In the genomic region with DNA sequence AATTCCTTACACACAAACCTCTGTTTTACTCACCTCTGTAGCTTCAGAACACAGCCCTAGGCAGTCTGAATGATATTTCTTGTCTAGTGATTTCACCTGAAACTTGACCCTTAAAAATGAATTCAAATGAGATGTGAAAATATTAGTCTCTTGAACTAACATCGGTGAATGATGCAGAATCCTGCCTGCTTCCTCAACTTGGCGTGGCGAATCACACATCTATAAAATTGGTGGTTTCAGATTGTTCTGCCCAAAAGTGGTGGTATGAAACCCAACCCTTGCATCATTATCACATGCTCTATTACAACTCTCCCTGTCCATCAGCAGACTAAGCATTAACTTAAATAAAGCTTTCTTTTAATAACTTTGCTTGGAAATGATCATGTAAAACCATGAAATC, we compare ENCODE assay signal across 16 cellular contexts. TPM values are rescaled to one million over a fixed set of nuclear protein-coding genes. Genes with fewer than 3 reads are reported as not detected.
DNase-seq lines count a peak whose midpoint lies in the region; ATAC-seq, FAIRE-seq and TF ChIP-seq lines count a peak whose summit lies in the region.
"Had no signal": no experiment of that assay in that cellular context is flagged by ENCODE, and none has a peak within 500 bp of the region (broad histone marks: within the 10 kb centered on the region; RNA-seq: fewer than 3 reads in every experiment).

No MANE protein-coding gene starts in this region.

- peak overlapping the region; percentile 71 for H3K4me2 ChIP-seq in OCI-LY3 (ENCODE audit: low read length)

- TF ChIP-seq CTCF in OCI-LY3 (IDR thresholded peaks at IDR 0.05; ENCODE audit: low read depth, low read length), result no peak

- H3K27ac ChIP-seq in OCI-LY3 (ENCODE audit: low read length), result peak overlapping the region; percentile 45

- ATAC-seq in GM19395 (IDR thresholded peaks at IDR 0.05; ENCODE audit: unreplicated experiment), result peak; percentile 76
- ATAC-seq in activated T-cell treated with anti-CD3 and anti-CD28 coated beads, Interleukin-2, amount 50 U/mL, for 72 hours (replicated peaks in 1 of 2), result no peak

- H3K9me3 Mint-ChIP-seq in activated T-cell treated with anti-CD3 and anti-CD28 coated beads, Interleukin-2, amount 50 U/mL, for 72 hours, result no peaks in the 10 kb centered on the region
- H3K9me3 Mint-ChIP-seq: HFFc6 had no signal

- CTCF ChIA-PET in HEK293T (lab: Yijun Ruan, JAX), result no interaction called here

- TF ChIP-seq POLR2A in GM12891 (IDR thresholded peaks at IDR 0.05; ENCODE audit: low read depth, low read length), result no peak

- no peaks in the 10 kb centered on the region for H3K4me1 Mint-ChIP-seq in activated T-cell treated with anti-CD3 and anti-CD28 coated beads, Interleukin-2, amount 50 U/mL, for 72 hours (ENCODE audit: low read depth)

- H3K36me3 Mint-ChIP-seq in activated T-cell treated with anti-CD3 and anti-CD28 coated beads, Interleukin-2, amount 50 U/mL, for 72 hours (ENCODE audit: insufficient read depth in 2 of 2), result no peaks in the 10 kb centered on the region
- H3K36me3 Mint-ChIP-seq: CD4-positive, CD25-positive, alpha-beta regulatory T cell had no signal

- H3K4me3 Mint-ChIP-seq in activated T-cell treated with anti-CD3 and anti-CD28 coated beads, Interleukin-2, amount 50 U/mL, for 72 hours, result no peak overlapping the region
- H3K4me3 Mint-ChIP-seq: CD4-positive, CD25-positive, alpha-beta regulatory T cell; HFFc6 had no signal

- peaks cover 17% of the 10 kb centered on the region for H3K4me1 ChIP-seq in OCI-LY3 (ENCODE audit: low read length)

- H3K36me3 ChIP-seq in OCI-LY3 (replicated peaks; ENCODE audit: low read depth, low read length), result no peaks in the 10 kb centered on the region

- peaks cover 12% of the 10 kb centered on the region; the same call in 1 of the 2 replicates for H3K27me3 ChIP-seq in OCI-LY3 (ENCODE audit: low read depth, low read length)

- H4K20me1 ChIP-seq in OCI-LY3 (ENCODE audit: insufficient read depth, low read length), result no peaks in the 10 kb centered on the region

- POLR2A ChIA-PET in HEK293T (lab: Yijun Ruan, JAX), result no interaction called here

- peak; percentile 4 for DNase-seq in GM12891 (ENCODE audit: insufficient read length, low spot score)
- peak; percentile 90 for DNase-seq in foreskin melanocyte
- no peak for DNase-seq in activated T-cell treated with anti-CD3 and anti-CD28 coated beads, Interleukin-2, amount 50 U/mL, for 72 hours
- no peak for DNase-seq in HEK293T (ENCODE audit: extremely low spot score)
- DNase-seq in NCI-H2196 treated with DMSO at 0.1 percent for 48 hours (lab: John Stamatoyannopoulos, UW; ENCODE audit: unreplicated experiment), result no peak
- no peak for DNase-seq in NCI-H1694 treated with DMSO at 0.1 percent for 48 hours (lab: John Stamatoyannopoulos, UW)
- DNase-seq: CD4-positive, CD25-positive, alpha-beta regulatory T cell; EL; HFFc6; NCI-H1092 treated with DMSO at 0.1 percent for 48 hours; NCI-H2227 treated with DMSO at 0.1 percent for 48 hours; NCI-H526; SHP77 treated with DMSO at 0.1 percent for 48 hours had no signal

- H3K9me3 ChIP-seq in OCI-LY3 (ENCODE audit: insufficient read depth, low read length), result no peaks in the 10 kb centered on the region

- peak overlapping the region; percentile 23; the same call in 1 of the 2 replicates for H2AFZ ChIP-seq in OCI-LY3 (ENCODE audit: low read depth, low read length)

- H3K79me2 ChIP-seq in OCI-LY3 (ENCODE audit: low read length), result no peaks in the 10 kb centered on the region

- no peak for FAIRE-seq in GM12891 (lab: Jason Lieb, UNC)

- no peak overlapping the region for H3K27ac Mint-ChIP-seq in activated T-cell treated with anti-CD3 and anti-CD28 coated beads, Interleukin-2, amount 50 U/mL, for 72 hours
- H3K27ac Mint-ChIP-seq: CD4-positive, CD25-positive, alpha-beta regulatory T cell; HFFc6 had no signal

- peak overlapping the region; percentile 43 for H3K4me3 ChIP-seq in OCI-LY3 (ENCODE audit: low read length)

- peak overlapping the region; percentile 6 for H3K9ac ChIP-seq in OCI-LY3 (ENCODE audit: low read length)

- H3K27me3 Mint-ChIP-seq in activated T-cell treated with anti-CD3 and anti-CD28 coated beads, Interleukin-2, amount 50 U/mL, for 72 hours (ENCODE audit: low read depth), result peaks cover 20% of the 10 kb centered on the region

TF ChIP-seq in GM12891, 5 proteins besides CTCF, POLR2A, EP300 and RAD21:
- TF ChIP-seq SPI1 (IDR thresholded peaks at IDR 0.05; ENCODE audit: low read depth, low read length), result 0 out of 2 replicates have a peak, but pooled peaks have one; percentile 18
- no peak for TF ChIP-seq PAX5 (IDR thresholded peaks at IDR 0.05; ENCODE audit: insufficient read depth, low read length, severe bottlenecking)

TF ChIP-seq in HEK293T, 16 proteins besides CTCF, POLR2A, EP300 and RAD21:
- TF ChIP-seq L3MBTL2 (conservative IDR thresholded peaks at IDR 0.05), result no peak

RNA-seq across cellular contexts. Expression of a gene that starts 26.9 kb away (rescaled TPM):
- 0.09 TPM for polyA plus RNA-seq in GM12891 (2012; ENCODE audit: low read depth, missing spikeins)
- total RNA-seq in activated T-cell treated with anti-CD3 and anti-CD28 coated beads, Interleukin-2, amount 50 U/mL, for 72 hours, result 1 to 10 TPM; 3.0 to 4.6 TPM
- total RNA-seq: OCI-LY7 had no signal

Comparison
In these comparisons a context has a peak if more than half of its experiments do, and no peak if none do; other contexts are left out.
1. DNase-seq: peak in GM12891 (single experiment) and foreskin melanocyte (single experiment); none in activated T-cell treated with anti-CD3 and anti-CD28 coated beads, Interleukin-2, amount 50 U/mL, for 72 hours (0 of 2), HEK293T (single experiment), NCI-H2196 treated with DMSO at 0.1 percent for 48 hours (single experiment) and NCI-H1694 treated with DMSO at 0.1 percent for 48 hours (single experiment).